Comparison of ENCODE assay signal across 1 cellular context in the genomic region with DNA sequence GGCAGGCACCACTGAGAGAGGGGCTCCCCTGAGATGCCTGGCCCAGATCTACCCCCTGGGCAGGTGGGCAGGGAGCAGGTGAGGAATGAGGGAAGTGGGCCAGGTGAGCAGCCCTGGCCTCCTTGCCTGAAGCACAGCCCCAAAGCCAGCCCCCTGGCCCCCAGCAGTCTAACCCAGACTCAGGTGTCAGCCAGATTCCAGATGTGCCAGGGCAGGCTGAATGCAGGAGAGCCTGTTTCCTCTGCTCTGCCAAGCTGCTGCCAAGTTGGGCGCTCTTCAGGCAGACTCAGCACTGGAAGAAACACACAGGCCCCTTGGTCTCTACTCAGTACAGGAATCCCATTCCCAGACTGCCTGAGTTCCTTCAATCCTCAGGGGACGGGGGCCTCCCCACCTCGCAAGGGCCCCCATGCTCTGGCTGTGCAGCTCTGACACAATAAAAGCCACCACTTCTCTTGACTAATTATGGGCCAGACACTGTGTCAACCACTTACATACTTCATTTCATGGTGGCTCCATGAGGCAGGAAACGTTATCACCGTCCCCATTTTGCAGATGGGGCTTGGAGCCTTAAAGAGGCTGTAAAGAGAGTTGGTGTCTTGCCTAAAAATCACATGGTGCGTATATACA.
TF ChIP-seq lines count a peak whose summit lies in the region.

No MANE protein-coding gene starts in this region.

TF ChIP-seq in K562, 482 proteins besides CTCF, POLR2A, EP300 and RAD21:
- TF ChIP-seq POLR2G (IDR thresholded peaks at IDR 0.05; ENCODE audit: low read depth, low read length) (no peak), ZNF140 (CRISPR knock-in tag; IDR thresholded peaks at IDR 0.05) (no peak), ZNF717 (CRISPR knock-in tag; IDR thresholded peaks at IDR 0.05) (no peak), ZNF324 (CRISPR knock-in tag; IDR thresholded peaks at IDR 0.05) (no peak), ZFPM2 (CRISPR knock-in tag; IDR thresholded peaks at IDR 0.05) (no peak), IFI16 (CRISPR knock-in tag; IDR thresholded peaks at IDR 0.05) (no peak), SMARCB1 (IDR thresholded peaks at IDR 0.05; ENCODE audit: insufficient read length, low read depth) (no peak), KDM1A (IDR thresholded peaks at IDR 0.05) (no peak), FOXK1 (CRISPR knock-in tag; IDR thresholded peaks at IDR 0.05; ENCODE audit: borderline replicate concordance) (no peak), ZNF431 (CRISPR knock-in tag; IDR thresholded peaks at IDR 0.05) (no peak), GTF2E2 (tag; IDR thresholded peaks at IDR 0.05) (no peak), NFATC3 (IDR thresholded peaks at IDR 0.05) (no peak), ZNF224 (CRISPR knock-in tag; IDR thresholded peaks at IDR 0.05) (no peak), YBX1 (IDR thresholded peaks at IDR 0.05) (no peak), FOXA1 (IDR thresholded peaks at IDR 0.05; ENCODE audit: borderline replicate concordance) (no peak), XRCC5 (IDR thresholded peaks at IDR 0.05; ENCODE audit: low read depth, low read length) (no peak)
- TF ChIP-seq, protein P1, sequence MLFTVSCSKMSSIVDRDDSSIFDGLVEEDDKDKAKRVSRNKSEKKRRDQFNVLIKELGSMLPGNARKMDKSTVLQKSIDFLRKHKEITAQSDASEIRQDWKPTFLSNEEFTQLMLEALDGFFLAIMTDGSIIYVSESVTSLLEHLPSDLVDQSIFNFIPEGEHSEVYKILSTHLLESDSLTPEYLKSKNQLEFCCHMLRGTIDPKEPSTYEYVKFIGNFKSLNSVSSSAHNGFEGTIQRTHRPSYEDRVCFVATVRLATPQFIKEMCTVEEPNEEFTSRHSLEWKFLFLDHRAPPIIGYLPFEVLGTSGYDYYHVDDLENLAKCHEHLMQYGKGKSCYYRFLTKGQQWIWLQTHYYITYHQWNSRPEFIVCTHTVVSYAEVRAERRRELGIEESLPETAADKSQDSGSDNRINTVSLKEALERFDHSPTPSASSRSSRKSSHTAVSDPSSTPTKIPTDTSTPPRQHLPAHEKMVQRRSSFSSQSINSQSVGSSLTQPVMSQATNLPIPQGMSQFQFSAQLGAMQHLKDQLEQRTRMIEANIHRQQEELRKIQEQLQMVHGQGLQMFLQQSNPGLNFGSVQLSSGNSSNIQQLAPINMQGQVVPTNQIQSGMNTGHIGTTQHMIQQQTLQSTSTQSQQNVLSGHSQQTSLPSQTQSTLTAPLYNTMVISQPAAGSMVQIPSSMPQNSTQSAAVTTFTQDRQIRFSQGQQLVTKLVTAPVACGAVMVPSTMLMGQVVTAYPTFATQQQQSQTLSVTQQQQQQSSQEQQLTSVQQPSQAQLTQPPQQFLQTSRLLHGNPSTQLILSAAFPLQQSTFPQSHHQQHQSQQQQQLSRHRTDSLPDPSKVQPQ (CRISPR knock-in tag; IDR thresholded peaks at IDR 0.05; ENCODE audit: borderline replicate concordance), result no peak
- TF ChIP-seq, protein P2, sequence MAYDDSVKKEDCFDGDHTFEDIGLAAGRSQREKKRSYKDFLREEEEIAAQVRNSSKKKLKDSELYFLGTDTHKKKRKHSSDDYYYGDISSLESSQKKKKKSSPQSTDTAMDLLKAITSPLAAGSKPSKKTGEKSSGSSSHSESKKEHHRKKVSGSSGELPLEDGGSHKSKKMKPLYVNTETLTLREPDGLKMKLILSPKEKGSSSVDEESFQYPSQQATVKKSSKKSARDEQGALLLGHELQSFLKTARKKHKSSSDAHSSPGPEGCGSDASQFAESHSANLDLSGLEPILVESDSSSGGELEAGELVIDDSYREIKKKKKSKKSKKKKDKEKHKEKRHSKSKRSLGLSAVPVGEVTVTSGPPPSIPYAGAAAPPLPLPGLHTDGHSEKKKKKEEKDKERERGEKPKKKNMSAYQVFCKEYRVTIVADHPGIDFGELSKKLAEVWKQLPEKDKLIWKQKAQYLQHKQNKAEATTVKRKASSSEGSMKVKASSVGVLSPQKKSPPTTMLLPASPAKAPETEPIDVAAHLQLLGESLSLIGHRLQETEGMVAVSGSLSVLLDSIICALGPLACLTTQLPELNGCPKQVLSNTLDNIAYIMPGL (CRISPR knock-in tag; IDR thresholded peaks at IDR 0.05), result no peak
- TF ChIP-seq, protein P3, sequence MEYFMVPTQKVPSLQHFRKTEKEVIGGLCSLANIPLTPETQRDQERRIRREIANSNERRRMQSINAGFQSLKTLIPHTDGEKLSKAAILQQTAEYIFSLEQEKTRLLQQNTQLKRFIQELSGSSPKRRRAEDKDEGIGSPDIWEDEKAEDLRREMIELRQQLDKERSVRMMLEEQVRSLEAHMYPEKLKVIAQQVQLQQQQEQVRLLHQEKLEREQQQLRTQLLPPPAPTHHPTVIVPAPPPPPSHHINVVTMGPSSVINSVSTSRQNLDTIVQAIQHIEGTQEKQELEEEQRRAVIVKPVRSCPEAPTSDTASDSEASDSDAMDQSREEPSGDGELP (CRISPR knock-in tag; IDR thresholded peaks at IDR 0.05; ENCODE audit: borderline replicate concordance), result no peak
